ENCODE assay signal across 7 cellular contexts in the genomic region with DNA sequence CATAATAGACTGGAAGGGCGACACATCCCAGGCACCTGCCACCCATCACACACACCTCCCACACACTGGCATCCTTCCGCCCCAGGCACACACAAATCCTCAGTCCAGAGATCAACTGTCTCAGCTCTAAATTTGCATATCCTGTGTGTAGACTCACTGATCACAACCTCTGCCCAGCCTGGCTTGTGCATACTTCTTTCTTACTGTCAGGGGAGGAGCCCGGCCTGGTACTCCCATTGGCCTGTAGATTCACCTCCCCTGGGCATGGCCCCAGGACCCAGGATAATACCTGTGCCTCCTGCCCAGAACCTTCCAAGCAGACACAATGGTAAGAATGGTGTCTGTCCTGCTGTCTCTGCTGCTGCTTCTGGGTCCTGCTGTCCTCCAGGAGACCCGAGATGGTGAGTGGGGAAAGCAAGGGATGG. TPM values are rescaled to one million over a fixed set of nuclear protein-coding genes. Genes with fewer than 3 reads are reported as not detected.
"Had no signal": no experiment of that assay in that cellular context is flagged by ENCODE, and none has a peak within 500 bp of the region (broad histone marks: within the 10 kb centered on the region; RNA-seq: fewer than 3 reads in every experiment).

No MANE protein-coding gene starts in this region.

RNA-seq across cellular contexts. Expression of gene AZGP1, which starts 4.6 kb away (rescaled TPM):
- total RNA-seq: activated CD4-positive, alpha-beta memory T cell treated with anti-CD3 and anti-CD28 coated beads for 36 hours; activated T-helper 1 cell treated with anti-CD3 and anti-CD28 coated beads, Interleukin-12 subunit alpha, Interleukin-12 subunit beta, Interleukin-2, Interleukin-4 antibody, amounts not matched to agents 30 ng/mL and 10 ng/mL and 1 ng/mL, durations not matched to agents 14 hours and 24 hours and 36 hours; cardiac muscle cell; fibroblast of villous mesenchyme; osteoblast had no signal
- polyA plus RNA-seq: cardiac muscle cell had no signal

RNA-seq across cellular contexts. Expression of gene GJC3, which starts 51.0 kb away (rescaled TPM):
- total RNA-seq: cardiac muscle cell, esophagus muscularis mucosa, fibroblast of villous mesenchyme, osteoblast, thyroid gland had no signal
- polyA plus RNA-seq: cardiac muscle cell had no signal
